ENCODE assay signal across 19 cellular contexts in the genomic region with DNA sequence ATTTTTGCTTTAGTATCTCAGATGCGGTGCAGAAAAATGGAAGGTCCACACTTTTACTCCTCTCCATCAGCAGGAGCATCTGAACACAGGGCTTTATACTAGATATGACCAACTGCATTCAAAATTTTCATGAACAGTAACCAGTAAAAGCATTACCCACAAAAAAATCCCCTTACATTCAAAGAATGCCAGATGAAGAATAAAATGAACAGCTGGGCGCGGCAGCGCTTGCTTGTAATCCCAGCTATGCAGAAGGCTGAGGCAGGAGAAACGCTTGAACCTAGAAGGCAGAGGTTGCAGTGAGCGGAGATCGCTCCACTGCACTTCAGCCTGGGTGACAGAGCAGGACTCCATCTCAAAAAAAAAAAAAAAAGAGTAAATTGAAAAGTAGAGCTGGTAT. TPM values are rescaled to one million over a fixed set of nuclear protein-coding genes. Genes with fewer than 3 reads are reported as not detected.
DNase-seq lines count a peak whose midpoint lies in the region; ATAC-seq, FAIRE-seq and TF ChIP-seq lines count a peak whose summit lies in the region.
"Had no signal": no experiment of that assay in that cellular context is flagged by ENCODE, and none has a peak within 500 bp of the region (broad histone marks: within the 10 kb centered on the region; RNA-seq: fewer than 3 reads in every experiment).

No MANE protein-coding gene starts in this region.

- no peaks in the 10 kb centered on the region for H3K27me3 Mint-ChIP-seq in activated T-cell treated with anti-CD3 and anti-CD28 coated beads, Interleukin-2, amount 50 U/mL, for 4 hours (ENCODE audit: low read depth)
- no peaks in the 10 kb centered on the region for H3K27me3 Mint-ChIP-seq in activated CD8-positive, alpha-beta T cell treated with anti-CD3 and anti-CD28 coated beads for 36 hours
- peaks cover 3 to 19% (median 18%) of the 10 kb centered on the region in 3 donors for H3K27me3 Mint-ChIP-seq in immature natural killer cell (ENCODE audit: low read depth in 3 of 3)
- no peaks in the 10 kb centered on the region for H3K27me3 Mint-ChIP-seq in stimulated activated memory B cell treated with anti-CD40 and anti-IgM and Interleukin-4, amounts not matched to agents 10 μg/mL and 1 μg/mL and 100 μg/mL, for 72 hours

- H3K36me3 Mint-ChIP-seq in activated T-cell treated with anti-CD3 and anti-CD28 coated beads, Interleukin-2, amount 50 U/mL, for 4 hours (ENCODE audit: insufficient read depth): peaks cover 23% of the 10 kb centered on the region
- H3K36me3 Mint-ChIP-seq in activated CD8-positive, alpha-beta T cell treated with anti-CD3 and anti-CD28 coated beads for 36 hours (ENCODE audit: low read depth): peaks cover 45% of the 10 kb centered on the region
- peaks cover 7 to 11% (median 9%) of the 10 kb centered on the region in 3 donors for H3K36me3 Mint-ChIP-seq in immature natural killer cell
- peaks cover 15% of the 10 kb centered on the region for H3K36me3 Mint-ChIP-seq in stimulated activated memory B cell treated with anti-CD40 and anti-IgM and Interleukin-4, amounts not matched to agents 10 μg/mL and 1 μg/mL and 100 μg/mL, for 72 hours

- ATAC-seq in activated T-cell treated with anti-CD3 and anti-CD28 coated beads, Interleukin-2, amount 50 U/mL, for 4 hours: no peak
- ATAC-seq in activated CD8-positive, alpha-beta T cell treated with anti-CD3 and anti-CD28 coated beads for 36 hours: no peak
- ATAC-seq in stimulated activated memory B cell treated with anti-CD40 and anti-IgM and Interleukin-4, amounts not matched to agents 10 μg/mL and 1 μg/mL and 100 μg/mL, for 72 hours: no peak
- no peak for ATAC-seq in HG03354 (IDR thresholded peaks at IDR 0.05; ENCODE audit: poor library complexity, severe bottlenecking, unreplicated experiment)

- peaks cover 64% of the 10 kb centered on the region for H3K4me1 Mint-ChIP-seq in activated T-cell treated with anti-CD3 and anti-CD28 coated beads, Interleukin-2, amount 50 U/mL, for 4 hours (ENCODE audit: low read depth)
- peaks cover 69% of the 10 kb centered on the region for H3K4me1 Mint-ChIP-seq in activated CD8-positive, alpha-beta T cell treated with anti-CD3 and anti-CD28 coated beads for 36 hours (ENCODE audit: low read depth)
- H3K4me1 Mint-ChIP-seq in immature natural killer cell: peaks cover 65 to 81% of the 10 kb centered on the region in 2 donors
- peaks cover 69% of the 10 kb centered on the region for H3K4me1 Mint-ChIP-seq in stimulated activated memory B cell treated with anti-CD40 and anti-IgM and Interleukin-4, amounts not matched to agents 10 μg/mL and 1 μg/mL and 100 μg/mL, for 72 hours

- 81 to 85% (median 83%) methylated on average over 7 of the region's 7 CpGs for WGBS in small intestine, 3 donors

- H3K27me3 ChIP-seq in small intestine (ENCODE audit: control insufficient read depth in 2 of 2, insufficient read depth in 2 of 2, low read length in 2 of 2): no peaks in the 10 kb centered on the region
- H3K27me3 ChIP-seq: dorsolateral prefrontal cortex, neutrophil, sigmoid colon had no signal

- H3K9me3 Mint-ChIP-seq in activated T-cell treated with anti-CD3 and anti-CD28 coated beads, Interleukin-2, amount 50 U/mL, for 4 hours: no peaks in the 10 kb centered on the region
- H3K9me3 Mint-ChIP-seq in activated CD8-positive, alpha-beta T cell treated with anti-CD3 and anti-CD28 coated beads for 36 hours: no peaks in the 10 kb centered on the region
- H3K9me3 Mint-ChIP-seq in immature natural killer cell: peaks cover 0 to 2% (median 0%) of the 10 kb centered on the region in 6 donors
- no peaks in the 10 kb centered on the region for H3K9me3 Mint-ChIP-seq in stimulated activated memory B cell treated with anti-CD40 and anti-IgM and Interleukin-4, amounts not matched to agents 10 μg/mL and 1 μg/mL and 100 μg/mL, for 72 hours

- no peak for TF ChIP-seq CTCF in activated CD8-positive, alpha-beta T cell treated with anti-CD3 and anti-CD28 coated beads for 36 hours (IDR thresholded peaks at IDR 0.05)

- no peaks in the 10 kb centered on the region for H3K36me3 ChIP-seq in small intestine (ENCODE audit: control insufficient read depth in 2 of 2, insufficient read depth in 2 of 2, low read length in 2 of 2)

- DNase-seq in activated T-cell treated with anti-CD3 and anti-CD28 coated beads, Interleukin-2, amount 50 U/mL, for 4 hours: no peak
- no peak for DNase-seq in activated T-cell treated with anti-CD3 and anti-CD28 coated beads, Interleukin-2, amount 50 U/mL, for 48 hours
- peak; percentile 36 for DNase-seq in activated CD8-positive, alpha-beta T cell treated with anti-CD3 and anti-CD28 coated beads for 36 hours
- DNase-seq in immature natural killer cell (no peak), NCI-H1694 treated with DMSO at 0.1 percent for 48 hours (lab: John Stamatoyannopoulos, UW) (no peak), small intestine (no peak)
- DNase-seq: ACHN, anterior cingulate cortex, DMS 273 treated with DMSO at 0.1 percent for 48 hours, dorsolateral prefrontal cortex, hypothalamus, left ventricle myocardium inferior, NCI-H2107, SHP77, sigmoid colon had no signal

- peak overlapping the region; percentile 54 for H3K4me3 Mint-ChIP-seq in activated T-cell treated with anti-CD3 and anti-CD28 coated beads, Interleukin-2, amount 50 U/mL, for 4 hours
- peak overlapping the region; percentile 34 for H3K4me3 Mint-ChIP-seq in activated CD8-positive, alpha-beta T cell treated with anti-CD3 and anti-CD28 coated beads for 36 hours
- peak overlapping the region; percentile 19 to 63 (median 53) for H3K4me3 Mint-ChIP-seq in immature natural killer cell
- peak overlapping the region; percentile 16 for H3K4me3 Mint-ChIP-seq in stimulated activated memory B cell treated with anti-CD40 and anti-IgM and Interleukin-4, amounts not matched to agents 10 μg/mL and 1 μg/mL and 100 μg/mL, for 72 hours

- no peak overlapping the region for H3K27ac ChIP-seq in small intestine (ENCODE audit: low read depth in 1 of 2, low read length in 1 of 2)
- H3K27ac ChIP-seq: dorsolateral prefrontal cortex, left ventricle myocardium inferior, neutrophil, sigmoid colon had no signal

- no peak overlapping the region for H3K4me3 ChIP-seq in small intestine (ENCODE audit: low read depth in 1 of 2, low read length in 2 of 2)
- H3K4me3 ChIP-seq: dorsolateral prefrontal cortex, left ventricle myocardium inferior, sigmoid colon had no signal

- H3K4me1 ChIP-seq in small intestine (ENCODE audit: control insufficient read depth in 2 of 2, insufficient read depth in 1 of 2, low read depth in 1 of 2, low read length in 1 of 2): peaks cover 4 to 17% of the 10 kb centered on the region in 2 donors

- CTCF ChIA-PET in activated CD8-positive, alpha-beta T cell treated with anti-CD3 and anti-CD28 coated beads for 36 hours (lab: Charles Lee): interaction anchor here (1.0 to 6.0 kb wide), 5 partner anchors 10 to 52 kb away, joined by 3 to 60 read pairs (median 3); partner anchors contain the start of gene TYSND1

- H3K27ac Mint-ChIP-seq in activated CD8-positive, alpha-beta T cell treated with anti-CD3 and anti-CD28 coated beads for 36 hours: peak overlapping the region; percentile 56
- H3K27ac Mint-ChIP-seq in immature natural killer cell: peak overlapping the region; percentile 55 to 87 (median 76)
- H3K27ac Mint-ChIP-seq in stimulated activated memory B cell treated with anti-CD40 and anti-IgM and Interleukin-4, amounts not matched to agents 10 μg/mL and 1 μg/mL and 100 μg/mL, for 72 hours: no peak overlapping the region

- POLR2A ChIA-PET in activated CD8-positive, alpha-beta T cell treated with anti-CD3 and anti-CD28 coated beads for 36 hours (lab: Charles Lee): interaction anchor here (2.3 to 4.8 kb wide), 2 partner anchors 21 to 64 kb away, joined by 14 to 23 read pairs; partner anchors contain the start of genes PPA1 and TYSND1

- intact Hi-C loops in activated CD8-positive, alpha-beta T cell treated with anti-CD3 and anti-CD28 coated beads for 36 hours (cut with micrococcal nuclease): no loop called here

- no peak for FAIRE-seq in small intestine (lab: Jason Lieb, UNC)
- FAIRE-seq: HTR-8/SVneo had no signal

- no peaks in the 10 kb centered on the region for H3K9me3 ChIP-seq in small intestine (ENCODE audit: control insufficient read depth, low read depth)
- H3K9me3 ChIP-seq: left ventricle myocardium inferior, neutrophil, sigmoid colon had no signal

RNA-seq across cellular contexts. Expression of gene SAR1A, which starts 3.1 kb away (rescaled TPM):
- total RNA-seq in activated T-cell treated with anti-CD3 and anti-CD28 coated beads, Interleukin-2, amount 50 U/mL, for 4 hours: 100 to 1,000 TPM; 140 to 147 (median 142) TPM
- 100 to 1,000 TPM in 1 of 2 experiments, 10 to 100 TPM in 1; 95.9 to 101 TPM for total RNA-seq in activated CD8-positive, alpha-beta T cell treated with anti-CD3 and anti-CD28 coated beads for 36 hours
- 10 to 100 TPM; 50.4 to 77.1 (median 71.2) TPM for polyA plus RNA-seq in immature natural killer cell
- 10 to 100 TPM; 18.8 to 34.0 (median 18.9) TPM for polyA plus RNA-seq in small intestine

RNA-seq across cellular contexts. Expression of gene TYSND1, which starts 20.7 kb away (rescaled TPM):
- total RNA-seq in activated T-cell treated with anti-CD3 and anti-CD28 coated beads, Interleukin-2, amount 50 U/mL, for 4 hours: 10 to 100 TPM; 11.6 to 11.9 (median 11.8) TPM
- total RNA-seq in activated CD8-positive, alpha-beta T cell treated with anti-CD3 and anti-CD28 coated beads for 36 hours: 10 to 100 TPM; 20.0 to 20.3 TPM
- polyA plus RNA-seq in immature natural killer cell: 10 to 100 TPM; 16.6 to 20.0 (median 18.3) TPM
- 10 to 100 TPM; 10.5 to 12.7 (median 12.2) TPM for polyA plus RNA-seq in small intestine

RNA-seq across cellular contexts. Expression of gene AIFM2, which starts 34.6 kb away (rescaled TPM):
- 10 to 100 TPM; 10.5 to 16.9 (median 11.1) TPM for total RNA-seq in activated T-cell treated with anti-CD3 and anti-CD28 coated beads, Interleukin-2, amount 50 U/mL, for 4 hours
- 1 to 10 TPM; 6.3 to 8.2 TPM for total RNA-seq in activated CD8-positive, alpha-beta T cell treated with anti-CD3 and anti-CD28 coated beads for 36 hours
- polyA plus RNA-seq in immature natural killer cell (1 to 10 TPM; 1.4 to 2.6 (median 2.1) TPM), small intestine (10 to 100 TPM; 12.7 to 15.7 (median 14.4) TPM)
